ENCODE assay signal across 15 cellular contexts in genomic region chr6:24882295-24882694, GRCh38. TPM values are rescaled to one million over a fixed set of nuclear protein-coding genes. Genes with fewer than 3 reads are reported as not detected.
DNase-seq lines count a peak whose midpoint lies in the region; ATAC-seq and TF ChIP-seq lines count a peak whose summit lies in the region.
"Had no signal": no experiment of that assay in that cellular context is flagged by ENCODE, and none has a peak within 500 bp of the region (broad histone marks: within the 10 kb centered on the region; RNA-seq: fewer than 3 reads in every experiment).

No MANE protein-coding gene starts in this region.

- H3K4me1 ChIP-seq in CD8-positive, alpha-beta T cell (ENCODE audit: insufficient read depth, low read length): peaks cover 76% of the 10 kb centered on the region
- H3K4me1 ChIP-seq in mesenchymal stem cell (ENCODE audit: control insufficient read depth, insufficient read depth, low read depth, low read length) (no peaks in the 10 kb centered on the region), lower lobe of right lung (no peaks in the 10 kb centered on the region), neural progenitor cell (peaks cover 8% of the 10 kb centered on the region), hepatocyte (ENCODE audit: insufficient read depth) (no peaks in the 10 kb centered on the region)

- H2BK12ac ChIP-seq in mesenchymal stem cell (ENCODE audit: low read length in 2 of 2): no peak overlapping the region

- H4K8ac ChIP-seq in mesenchymal stem cell (ENCODE audit: low read length): no peak overlapping the region

- ATAC-seq in CD8-positive, alpha-beta T cell: peak; percentile 19
- ATAC-seq in lower lobe of right lung: no peak
- ATAC-seq: left lobe of liver had no signal

- H2AFZ ChIP-seq in mesenchymal stem cell (ENCODE audit: low read depth, low read length) (no peak overlapping the region), neural progenitor cell (replicated peaks) (no peak overlapping the region), hepatocyte (no peak overlapping the region)

- H3K4me2 ChIP-seq in mesenchymal stem cell (ENCODE audit: low read length, poor library complexity, severe bottlenecking) (no peak overlapping the region), neural progenitor cell (no peak overlapping the region), hepatocyte (no peak overlapping the region)

- peak overlapping the region; percentile 94 for H3K27ac Mint-ChIP-seq in CD8-positive, alpha-beta T cell
- peak overlapping the region; percentile 76 for H3K27ac Mint-ChIP-seq in HFFc6
- peak overlapping the region; percentile 94 for H3K27ac Mint-ChIP-seq in activated naive CD8-positive, alpha-beta T cell
- H3K27ac Mint-ChIP-seq in neural progenitor cell: no peak overlapping the region

- intact Hi-C loops in CD8-positive, alpha-beta T cell (cut with DNase I, micrococcal nuclease): loop anchor here in 1 of 2 experiments (2.0 kb wide), 3 partner anchors 15 to 25 kb away; no protein-coding TSS in a partner anchor
- intact Hi-C loops in lower lobe of right lung (cut with DNase I): no loop called here

- no peak overlapping the region for H3K14ac ChIP-seq in mesenchymal stem cell (ENCODE audit: low read length in 2 of 2)

- H3K23ac ChIP-seq in mesenchymal stem cell (ENCODE audit: low read length in 2 of 2): no peak overlapping the region

- peaks cover 86% of the 10 kb centered on the region for H3K4me1 Mint-ChIP-seq in CD8-positive, alpha-beta T cell (ENCODE audit: low read depth)
- peaks cover 75% of the 10 kb centered on the region for H3K4me1 Mint-ChIP-seq in HFFc6 (ENCODE audit: low read depth)
- peaks cover 88% of the 10 kb centered on the region for H3K4me1 Mint-ChIP-seq in activated naive CD8-positive, alpha-beta T cell (ENCODE audit: low read depth)
- H3K4me1 Mint-ChIP-seq in neural progenitor cell: peaks cover 4% of the 10 kb centered on the region

- no peak overlapping the region for H2BK15ac ChIP-seq in mesenchymal stem cell (ENCODE audit: low read depth, poor library complexity, severe bottlenecking)

- H4K91ac ChIP-seq in mesenchymal stem cell (ENCODE audit: low read length): no peak overlapping the region

- 67% methylated on average over 1 of the region's 3 CpGs for WGBS in mesenchymal stem cell
- 46% methylated on average over 3 of the region's 3 CpGs for WGBS in hepatocyte (ENCODE audit: low lambda C conversion rate, missing lambda C conversion rate)

- POLR2A ChIA-PET in CD8-positive, alpha-beta T cell (lab: Charles Lee): interaction anchor here (0.8 to 1.8 kb wide), 8 partner anchors 8 to 136 kb away, joined by 3 to 9 read pairs (median 4); no protein-coding TSS in a partner anchor

- peaks cover 10% of the 10 kb centered on the region for H3K36me3 ChIP-seq in CD8-positive, alpha-beta T cell (ENCODE audit: insufficient read depth, low read length)
- H3K36me3 ChIP-seq in mesenchymal stem cell (ENCODE audit: control insufficient read depth in 1 of 2, insufficient read depth in 2 of 2, low read depth in 1 of 2, low read length in 2 of 2) (no peaks in the 10 kb centered on the region), lower lobe of right lung (no peaks in the 10 kb centered on the region), neural progenitor cell (no peaks in the 10 kb centered on the region), hepatocyte (replicated peaks; ENCODE audit: insufficient read depth, low read depth) (no peaks in the 10 kb centered on the region)
- H3K36me3 ChIP-seq: cardiac muscle cell had no signal

- H3F3A ChIP-seq in neural progenitor cell (ENCODE audit: low read depth): peaks cover under 1% of the 10 kb centered on the region

- H3K18ac ChIP-seq in mesenchymal stem cell (ENCODE audit: low read depth in 1 of 2, low read length in 2 of 2): no peak overlapping the region

- no peak for TF ChIP-seq CTCF in CD8-positive, alpha-beta T cell (IDR thresholded peaks at IDR 0.05)
- TF ChIP-seq CTCF in HFFc6 (IDR thresholded peaks at IDR 0.05) (peak; percentile 39; the same call in 1 of the 2 replicates), lower lobe of right lung (IDR thresholded peaks at IDR 0.05) (no peak), neural progenitor cell (IDR thresholded peaks at IDR 0.05) (no peak), hepatocyte (IDR thresholded peaks at IDR 0.05; ENCODE audit: poor library complexity) (no peak)

- H3K27me3 ChIP-seq in CD8-positive, alpha-beta T cell (ENCODE audit: insufficient read depth, low read length): no peaks in the 10 kb centered on the region
- peaks cover 0 to 5% of the 10 kb centered on the region in 2 experiments for H3K27me3 ChIP-seq in mesenchymal stem cell (ENCODE audit: control insufficient read depth in 1 of 2, insufficient read depth in 1 of 2, low read length in 2 of 2)
- H3K27me3 ChIP-seq in lower lobe of right lung (ENCODE audit: low read depth): no peaks in the 10 kb centered on the region
- H3K27me3 ChIP-seq in neural progenitor cell: no peaks in the 10 kb centered on the region
- H3K27me3 ChIP-seq in hepatocyte: no peaks in the 10 kb centered on the region
- H3K27me3 ChIP-seq: BLaER1 treated with 17β-estradiol and CSF1 and Interleukin-3, amounts not matched to agents 10 nM and 100 nM; cardiac muscle cell had no signal

- peaks cover 7% of the 10 kb centered on the region for H3K9me3 Mint-ChIP-seq in CD8-positive, alpha-beta T cell
- peaks cover 13% of the 10 kb centered on the region for H3K9me3 Mint-ChIP-seq in HFFc6
- no peaks in the 10 kb centered on the region for H3K9me3 Mint-ChIP-seq in activated naive CD8-positive, alpha-beta T cell (ENCODE audit: low read depth)
- peaks cover 8% of the 10 kb centered on the region for H3K9me3 Mint-ChIP-seq in neural progenitor cell

- no peak overlapping the region for H3K4ac ChIP-seq in mesenchymal stem cell (ENCODE audit: low read depth in 1 of 2, low read length in 2 of 2)

- H3K4me3 ChIP-seq in CD8-positive, alpha-beta T cell (ENCODE audit: low read depth, low read length): no peak overlapping the region
- H3K4me3 ChIP-seq in mesenchymal stem cell (ENCODE audit: insufficient read depth in 1 of 2, low read depth in 1 of 2, low read length in 2 of 2): no peak overlapping the region
- H3K4me3 ChIP-seq in lower lobe of right lung: no peak overlapping the region
- no peak overlapping the region for H3K4me3 ChIP-seq in neural progenitor cell
- H3K4me3 ChIP-seq in hepatocyte: no peak overlapping the region
- H3K4me3 ChIP-seq: BLaER1 treated with 17β-estradiol and CSF1 and Interleukin-3, amounts not matched to agents 10 nM and 100 nM; cardiac muscle cell; SK-N-MC had no signal

- no peaks in the 10 kb centered on the region for H4K20me1 ChIP-seq in neural progenitor cell (ENCODE audit: low read depth)
- H4K20me1 ChIP-seq in hepatocyte (ENCODE audit: insufficient read depth, poor library complexity, severe bottlenecking): no peaks in the 10 kb centered on the region

- DNase-seq in CD8-positive, alpha-beta T cell: no peak
- DNase-seq in HFFc6: peak; percentile 50
- DNase-seq in mesenchymal stem cell: peak; percentile 9
- no peak for DNase-seq in lower lobe of right lung
- DNase-seq in neural progenitor cell (ENCODE audit: low spot score): no peak
- DNase-seq in hepatocyte (ENCODE audit: low spot score): no peak
- DNase-seq: DMS79 treated with DMSO at 0.1 percent for 48 hours, MV-4-11, posterior cingulate gyrus, small intestine had no signal

- no peaks in the 10 kb centered on the region for H3K9me2 ChIP-seq in hepatocyte (replicated peaks; ENCODE audit: insufficient read depth)

- H3K79me2 ChIP-seq in neural progenitor cell (ENCODE audit: low read depth): no peaks in the 10 kb centered on the region
- no peaks in the 10 kb centered on the region for H3K79me2 ChIP-seq in hepatocyte

- no peak overlapping the region for H2BK5ac ChIP-seq in mesenchymal stem cell (ENCODE audit: low read depth, low read length, poor library complexity, severe bottlenecking)

- no peak overlapping the region for H2AK5ac ChIP-seq in mesenchymal stem cell (ENCODE audit: low read length, severe bottlenecking)

- no peak overlapping the region for H2BK120ac ChIP-seq in mesenchymal stem cell (ENCODE audit: low read depth, low read length)

- no peaks in the 10 kb centered on the region for H3K27me3 Mint-ChIP-seq in CD8-positive, alpha-beta T cell (ENCODE audit: low read depth)
- H3K27me3 Mint-ChIP-seq in HFFc6 (ENCODE audit: insufficient read depth) (no peaks in the 10 kb centered on the region; the same call in 1 of the 2 replicates), neural progenitor cell (ENCODE audit: insufficient read depth, low read depth) (peaks cover 4% of the 10 kb centered on the region)
- H3K27me3 Mint-ChIP-seq in activated naive CD8-positive, alpha-beta T cell: no peaks in the 10 kb centered on the region

- H3K79me1 ChIP-seq in mesenchymal stem cell (replicated peaks; ENCODE audit: low read length, poor library complexity, severe bottlenecking): no peaks in the 10 kb centered on the region

- H3K9ac ChIP-seq in mesenchymal stem cell (ENCODE audit: low read length) (no peak overlapping the region), neural progenitor cell (no peak overlapping the region)
- H3K9ac ChIP-seq: BLaER1 treated with 17β-estradiol and CSF1 and Interleukin-3, amounts not matched to agents 10 nM and 100 nM had no signal

- H3K4me3 Mint-ChIP-seq in CD8-positive, alpha-beta T cell: no peak overlapping the region
- H3K4me3 Mint-ChIP-seq in HFFc6: peak overlapping the region; percentile 73
- H3K4me3 Mint-ChIP-seq in activated naive CD8-positive, alpha-beta T cell: peak overlapping the region; percentile 71
- no peak overlapping the region for H3K4me3 Mint-ChIP-seq in neural progenitor cell

- no peak overlapping the region for H3K27ac ChIP-seq in CD8-positive, alpha-beta T cell (ENCODE audit: low read depth, low read length)
- H3K27ac ChIP-seq in mesenchymal stem cell (ENCODE audit: low read length, poor library complexity, severe bottlenecking) (no peak overlapping the region), lower lobe of right lung (no peak overlapping the region), neural progenitor cell (no peak overlapping the region), hepatocyte (no peak overlapping the region)
- H3K27ac ChIP-seq: cardiac muscle cell, SK-N-MC had no signal

- CTCF ChIA-PET in CD8-positive, alpha-beta T cell (lab: Charles Lee): interaction anchor here (0.8 to 5.4 kb wide), 11 partner anchors 9 to 189 kb away, joined by 3 to 23 read pairs (median 5); no protein-coding TSS in a partner anchor

- no peaks in the 10 kb centered on the region for H3K9me3 ChIP-seq in CD8-positive, alpha-beta T cell (ENCODE audit: low read length)
- H3K9me3 ChIP-seq in mesenchymal stem cell (ENCODE audit: control insufficient read depth, low read length) (no peaks in the 10 kb centered on the region), lower lobe of right lung (no peaks in the 10 kb centered on the region), neural progenitor cell (ENCODE audit: low read depth) (no peaks in the 10 kb centered on the region), hepatocyte (ENCODE audit: low read depth) (no peaks in the 10 kb centered on the region)

- peaks cover 88% of the 10 kb centered on the region for H3K36me3 Mint-ChIP-seq in CD8-positive, alpha-beta T cell
- H3K36me3 Mint-ChIP-seq in HFFc6 (ENCODE audit: low read depth) (peaks cover 15% of the 10 kb centered on the region), neural progenitor cell (no peaks in the 10 kb centered on the region)
- peaks cover 30% of the 10 kb centered on the region for H3K36me3 Mint-ChIP-seq in activated naive CD8-positive, alpha-beta T cell

RNA-seq across cellular contexts. Expression of gene RIPOR2, which starts 53.5 kb away (rescaled TPM):
- 10 to 100 TPM; 92.5 to 93.2 TPM for total RNA-seq in CD8-positive, alpha-beta T cell
- total RNA-seq in HFFc6 (2021; fragmentation: NEBNext Ultra II Directional; extraction: Animal tissue kit (Norgen Biotek cat#: 25700)): 10 to 100 TPM in 4 of 6 experiments, 1 to 10 TPM in 2; 9.1 to 20.7 (median 10.2) TPM
- 0.62 TPM for polyA plus RNA-seq in mesenchymal stem cell (2013, experiment 1 of 2)
- 0.41 TPM for polyA plus RNA-seq in mesenchymal stem cell (2013, experiment 2 of 2)
- 38.0 TPM for total RNA-seq in lower lobe of right lung
- 0.26 and 1.1 TPM in 2 replicates for total RNA-seq in neural progenitor cell (ENCODE audit: low replicate concordance)
- 17.3 and 17.6 TPM in 2 replicates for total RNA-seq in hepatocyte
- polyA plus RNA-seq in hepatocyte: 11.8 and 14.4 TPM in 2 replicates

Comparison
In these comparisons a context has a peak if more than half of its experiments do, and no peak if none do; other contexts are left out.
1. DNase-seq: peak in HFFc6 (single experiment) and mesenchymal stem cell (single experiment); none in CD8-positive, alpha-beta T cell (0 of 7), lower lobe of right lung (single experiment), neural progenitor cell (single experiment) and hepatocyte (single experiment).
2. H3K4me3 Mint-ChIP-seq: peak in HFFc6 (single experiment) and activated naive CD8-positive, alpha-beta T cell (single experiment); none in CD8-positive, alpha-beta T cell (single experiment) and neural progenitor cell (single experiment).